In the genomic region with DNA sequence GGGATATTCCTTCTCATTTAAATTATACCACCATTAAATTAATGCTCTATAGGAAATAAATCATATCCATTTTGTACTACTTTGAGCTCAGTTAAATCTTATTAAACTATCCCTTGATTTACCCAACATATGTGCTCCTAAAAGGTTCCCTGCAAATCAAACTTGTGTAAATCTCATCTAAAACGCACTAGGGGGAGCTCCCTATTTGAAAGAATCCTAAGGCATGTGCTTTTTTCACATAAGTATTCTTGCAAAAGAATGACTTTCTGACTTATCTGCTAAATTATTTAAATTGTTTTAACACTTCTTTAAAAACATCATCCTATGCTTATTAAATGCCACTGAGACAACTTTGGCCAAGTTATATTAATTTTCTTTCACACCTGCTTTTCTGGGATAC, we compare ENCODE assay signal across 11 cellular contexts. TPM values are rescaled to one million over a fixed set of nuclear protein-coding genes. Genes with fewer than 3 reads are reported as not detected.
DNase-seq lines count a peak whose midpoint lies in the region; ATAC-seq, FAIRE-seq and TF ChIP-seq lines count a peak whose summit lies in the region.
"Had no signal": no experiment of that assay in that cellular context is flagged by ENCODE, and none has a peak within 500 bp of the region (broad histone marks: within the 10 kb centered on the region; RNA-seq: fewer than 3 reads in every experiment).

No MANE protein-coding gene starts in this region.

- TF ChIP-seq RAD21 in IMR-90 (IDR thresholded peaks at IDR 0.05; ENCODE audit: low read length), result peak; percentile 63

- H3K4me1 ChIP-seq in IMR-90 (ENCODE audit: control insufficient read depth, insufficient read depth, low read length) (no peaks in the 10 kb centered on the region), right lobe of liver (peaks cover 0 to 4% (median 2%) of the 10 kb centered on the region in 4 donors)

- no peaks in the 10 kb centered on the region for H3K27me3 Mint-ChIP-seq in activated CD4-positive, alpha-beta memory T cell treated with anti-CD3 and anti-CD28 coated beads for 36 hours

- H3K36me3 Mint-ChIP-seq in activated CD4-positive, alpha-beta memory T cell treated with anti-CD3 and anti-CD28 coated beads for 36 hours, result peaks cover 25% of the 10 kb centered on the region

- no peak overlapping the region for H3K23ac ChIP-seq in IMR-90 (ENCODE audit: low read depth, low read length)

- H2BK5ac ChIP-seq in IMR-90 (ENCODE audit: low read depth, low read length, poor library complexity, severe bottlenecking), result no peak overlapping the region

- no peak overlapping the region for H4K8ac ChIP-seq in IMR-90 (ENCODE audit: low read depth in 2 of 2, low read length in 2 of 2)

- H3K4me3 ChIP-seq in IMR-90 (ENCODE audit: insufficient read depth, low read depth, low read length) (no peak overlapping the region), astrocyte of the spinal cord (ENCODE audit: low read depth, low read length) (no peak overlapping the region), right lobe of liver (no peak overlapping the region)

- H3K9me1 ChIP-seq in IMR-90 (ENCODE audit: insufficient read depth, low read length), result no peaks in the 10 kb centered on the region

- DNase-seq in Ammon's horn (ENCODE audit: low spot score) (peak; percentile 24), IMR-90 (peak; percentile 68), astrocyte of the spinal cord (ENCODE audit: low read depth, low spot score) (peak; percentile 61), right lobe of liver (no peak), RCC 7860 (ENCODE audit: low spot score) (no peak), NCI-H187 treated with DMSO at 0.1 percent for 48 hours (lab: John Stamatoyannopoulos, UW) (no peak)
- no peak for DNase-seq in activated CD4-positive, alpha-beta memory T cell treated with anti-CD3 and anti-CD28 coated beads for 36 hours
- DNase-seq: activated CD8-positive, alpha-beta memory T cell treated with anti-CD3 and anti-CD28 coated beads for 24 hours; NCI-H146; substantia nigra had no signal

- no CpG with 5 or more reads among the region's 1 CpG for whole genome bisulfite sequencing in IMR-90 (ENCODE audit: extremely low coverage in 2 of 2, insufficient read length in 1 of 2), 2 experiments
- WGBS in right lobe of liver (ENCODE audit: insufficient coverage, low coverage, low lambda C conversion rate, missing lambda C conversion rate), result 39% methylated on average over 1 of the region's 1 CpG

- H3K9me3 Mint-ChIP-seq in activated CD4-positive, alpha-beta memory T cell treated with anti-CD3 and anti-CD28 coated beads for 36 hours, result no peaks in the 10 kb centered on the region

- H3K4me2 ChIP-seq in IMR-90 (ENCODE audit: low read depth, low read length), result no peak overlapping the region

- no peak overlapping the region for H4K91ac ChIP-seq in IMR-90 (ENCODE audit: insufficient read depth, low read depth, low read length)

- H3K36me3 ChIP-seq in IMR-90 (ENCODE audit: control insufficient read depth, insufficient read depth, low read length), result no peaks in the 10 kb centered on the region; the same call in none of the 2 replicates
- peaks cover 0 to 13% (median 2%) of the 10 kb centered on the region in 4 donors for H3K36me3 ChIP-seq in right lobe of liver

- H3K9ac ChIP-seq in IMR-90 (ENCODE audit: low read depth, low read length), result no peak overlapping the region

- no peak overlapping the region for H2AFZ ChIP-seq in IMR-90 (replicated peaks; ENCODE audit: low read length, poor library complexity)

- no peak overlapping the region for H3K4me3 Mint-ChIP-seq in activated CD4-positive, alpha-beta memory T cell treated with anti-CD3 and anti-CD28 coated beads for 36 hours

- intact Hi-C loops in IMR-90 (cut with micrococcal nuclease), result no loop called here
- intact Hi-C loops in right lobe of liver (cut with DNase I), result no loop called here
- intact Hi-C loops in activated CD4-positive, alpha-beta memory T cell treated with anti-CD3 and anti-CD28 coated beads for 36 hours (cut with micrococcal nuclease), result no loop called here

- H2AK9ac ChIP-seq in IMR-90 (replicated peaks; ENCODE audit: low read depth, low read length, poor library complexity), result no peak overlapping the region

- POLR2A ChIA-PET in IMR-90 (lab: Charles Lee; ENCODE audit: unreplicated experiment), result no interaction called here
- POLR2A ChIA-PET in activated CD4-positive, alpha-beta memory T cell treated with anti-CD3 and anti-CD28 coated beads for 36 hours (lab: Charles Lee), result no interaction called here

- H3K79me1 ChIP-seq in IMR-90 (ENCODE audit: low read depth in 1 of 2, low read length in 2 of 2), result peaks cover 14 to 28% of the 10 kb centered on the region in 2 experiments

- H2BK20ac ChIP-seq in IMR-90 (ENCODE audit: low read depth, low read length), result no peak overlapping the region

- H3K4ac ChIP-seq in IMR-90 (ENCODE audit: low read depth, low read length), result no peak overlapping the region

- H3K18ac ChIP-seq in IMR-90 (ENCODE audit: low read depth, low read length), result no peak overlapping the region

- TF ChIP-seq POLR2A in IMR-90 (IDR thresholded peaks at IDR 0.05; ENCODE audit: low read depth, low read length) (no peak), right lobe of liver (IDR thresholded peaks at IDR 0.05) (no peak)

- dilution Hi-C loops in IMR-90 (cut with HindIII; ENCODE audit: low sequenced_read_pairs, unreplicated experiment), result no loop called here

- H4K5ac ChIP-seq in IMR-90 (ENCODE audit: low read depth, low read length), result no peak overlapping the region

- no peak overlapping the region for H2AK5ac ChIP-seq in IMR-90 (ENCODE audit: low read depth, low read length)

- no peaks in the 10 kb centered on the region for H4K20me1 ChIP-seq in IMR-90 (ENCODE audit: insufficient read depth, low read length)

- H3K4me1 Mint-ChIP-seq in activated CD4-positive, alpha-beta memory T cell treated with anti-CD3 and anti-CD28 coated beads for 36 hours (ENCODE audit: low read depth), result peaks cover 18% of the 10 kb centered on the region

- BruUV-seq in IMR-90 (replicated peaks; lab: Mats Ljungman, UMichigan), result no TSS peak

- in situ Hi-C loops in IMR-90 (cut with MboI; ENCODE audit: low sequenced_read_pairs) (loop anchor here (5.0 to 10.0 kb wide), 3 partner anchors 140 to 352 kb away; a partner anchor contains a TSS), astrocyte of the spinal cord (cut with HindIII; ENCODE audit: low sequenced_read_pairs) (no loop called here)

- H3K27ac Mint-ChIP-seq in activated CD4-positive, alpha-beta memory T cell treated with anti-CD3 and anti-CD28 coated beads for 36 hours, result no peak overlapping the region

- no peak for FAIRE-seq in RCC 7860 (lab: Jason Lieb, UNC)

- H3K9me3 ChIP-seq in IMR-90 (ENCODE audit: control insufficient read depth, insufficient read depth, low read length) (no peaks in the 10 kb centered on the region), right lobe of liver (no peaks in the 10 kb centered on the region)

- H3K27me3 ChIP-seq in IMR-90 (ENCODE audit: control insufficient read depth, insufficient read depth, low read length), result no peaks in the 10 kb centered on the region
- H3K27me3 ChIP-seq in right lobe of liver, result no peaks in the 10 kb centered on the region

- H3K14ac ChIP-seq in IMR-90 (replicated peaks; ENCODE audit: low read depth, low read length), result no peak overlapping the region

- CTCF ChIA-PET in IMR-90 (lab: Yijun Ruan, JAX), result interaction anchor here (0.6 to 1.4 kb wide), 5 partner anchors 135 to 353 kb away, joined by 3 to 6 read pairs (median 3); no protein-coding TSS in a partner anchor
- CTCF ChIA-PET in activated CD4-positive, alpha-beta memory T cell treated with anti-CD3 and anti-CD28 coated beads for 36 hours (lab: Charles Lee), result interaction anchor here (0.6 to 1.7 kb wide), 2 partner anchors 267 to 353 kb away, joined by 4 to 11 read pairs; no protein-coding TSS in a partner anchor

- ATAC-seq in IMR-90 (ENCODE audit: low read depth), result no peak; the same call in 1 of the 2 replicates
- ATAC-seq in right lobe of liver, result peak in 2 of 4 donors; percentile 24 to 50
- ATAC-seq in GM18868 (IDR thresholded peaks at IDR 0.05; ENCODE audit: unreplicated experiment), result no peak

- TF ChIP-seq CTCF in IMR-90 (conservative IDR thresholded peaks at IDR 0.05; ENCODE audit: low read depth, low read length), result peak; percentile 55
- TF ChIP-seq CTCF in astrocyte of the spinal cord (IDR thresholded peaks at IDR 0.05; ENCODE audit: low read depth, low read length), result peak; percentile 44
- TF ChIP-seq CTCF in right lobe of liver (IDR thresholded peaks at IDR 0.05), result peak; percentile 8 to 39 (median 23)

- no peak overlapping the region for H2BK120ac ChIP-seq in IMR-90 (ENCODE audit: low read depth, low read length)

- H3K27ac ChIP-seq in IMR-90 (ENCODE audit: insufficient read depth, low read length) (no peak overlapping the region), right lobe of liver (no peak overlapping the region)

- no peak overlapping the region for H2BK15ac ChIP-seq in IMR-90 (ENCODE audit: low read depth, low read length)

- H3K56ac ChIP-seq in IMR-90 (ENCODE audit: extremely low read depth, insufficient read depth, low read length), result no peak overlapping the region

TF ChIP-seq in IMR-90, 13 proteins besides CTCF, POLR2A, EP300 and RAD21:
- peak; percentile 59 for TF ChIP-seq SMC3 (IDR thresholded peaks at IDR 0.05; ENCODE audit: low read depth, low read length)
- TF ChIP-seq MXI1 (IDR thresholded peaks at IDR 0.05; ENCODE audit: borderline replicate concordance, low read depth, low read length), result no peak
TF ChIP-seq in IMR-90: peak in this region for 1.

RNA-seq across cellular contexts. Expression of a gene that starts 7.9 kb away (rescaled TPM):
- total RNA-seq in IMR-90 (2012; rRNA removed), result 42.3 and 43.0 TPM in 2 replicates
- polyA plus RNA-seq in IMR-90 (2012; rRNA removed), result 12.3 and 12.9 TPM in 2 replicates
- polyA plus RNA-seq in IMR-90 (2012; cell fraction: cytosol; rRNA removed), result 2.9 and 3.1 TPM in 2 replicates
- 5.9 and 22.2 TPM in 2 replicates for polyA plus RNA-seq in IMR-90 (2012; cell fraction: nucleus; rRNA removed; ENCODE audit: low replicate concordance)
- total RNA-seq in right lobe of liver, result 10 to 100 TPM; 21.7 to 40.8 (median 32.7) TPM
- total RNA-seq in activated CD4-positive, alpha-beta memory T cell treated with anti-CD3 and anti-CD28 coated beads for 36 hours, result 10 to 100 TPM; 44.4 to 47.1 TPM

Comparison
In these comparisons a context has a peak if more than half of its experiments do, and no peak if none do; other contexts are left out.
1. DNase-seq: peak in Ammon's horn (single experiment), IMR-90 (single experiment) and astrocyte of the spinal cord (single experiment); none in right lobe of liver (0 of 3), RCC 7860 (single experiment), activated CD4-positive, alpha-beta memory T cell treated with anti-CD3 and anti-CD28 coated beads for 36 hours (single experiment) and NCI-H187 treated with DMSO at 0.1 percent for 48 hours (single experiment).
2. Peak in every context shown above with its lines, with median percentiles within 50 percentile points of each other: CTCF ChIP-seq.